In genomic region chr1:234710936-234711335, GRCh38 we compare ENCODE assay signal across 16 cellular contexts.
A peak's percentile ranks its signal among the peaks of the same experiment; 100 is the strongest.
DNase-seq lines count a peak whose midpoint lies in the region; ATAC-seq and TF ChIP-seq lines count a peak whose summit lies in the region.
"Had no signal": no experiment of that assay in that cellular context is flagged by ENCODE, and none has a peak within 500 bp of the region (broad histone marks: within the 10 kb centered on the region; RNA-seq: fewer than 3 reads in every experiment).

No MANE protein-coding gene starts in this region.

- H3K36me3 ChIP-seq in heart right ventricle (no peaks in the 10 kb centered on the region), right atrium auricular region (no peaks in the 10 kb centered on the region)

- intact Hi-C loops in heart right ventricle (cut with DNase I) (loop anchor here in 1 of 10 donors (5.0 kb wide), 1 partner anchor 94 kb away; no protein-coding TSS in a partner anchor), Right ventricle myocardium superior (cut with DNase I) (no loop called here)
- intact Hi-C loops in activated CD8-positive, alpha-beta T cell treated with anti-CD3 and anti-CD28 coated beads for 36 hours (cut with micrococcal nuclease) = no loop called here

- no peaks in the 10 kb centered on the region for H3K9me3 ChIP-seq in heart right ventricle
- H3K9me3 ChIP-seq in right atrium auricular region = no peaks in the 10 kb centered on the region

- CTCF ChIA-PET in activated CD8-positive, alpha-beta T cell treated with anti-CD3 and anti-CD28 coated beads for 36 hours (lab: Charles Lee) = interaction anchor here (1.1 kb wide), 1 partner anchor 372 kb away, joined by 3 read pairs; no protein-coding TSS in a partner anchor

- H3K9me3 Mint-ChIP-seq in progenitor cell of endocrine pancreas (ENCODE audit: low read depth) = peaks cover 3% of the 10 kb centered on the region
- H3K9me3 Mint-ChIP-seq in type B pancreatic cell = peaks cover 4% of the 10 kb centered on the region
- H3K9me3 Mint-ChIP-seq in activated CD8-positive, alpha-beta T cell treated with anti-CD3 and anti-CD28 coated beads for 36 hours = no peaks in the 10 kb centered on the region
- H3K9me3 Mint-ChIP-seq: H9 had no signal

- WGBS in heart right ventricle, 2 donors = 49 to 72% methylated on average over 5 of the region's 5 CpGs

- peak in 3 of 8 donors; percentile 29 to 65 (median 44) for ATAC-seq in heart right ventricle
- no peak for ATAC-seq in Right ventricle myocardium superior (ENCODE audit: poor library complexity)
- no peak for ATAC-seq in activated CD8-positive, alpha-beta T cell treated with anti-CD3 and anti-CD28 coated beads for 36 hours
- ATAC-seq in HG02642 (IDR thresholded peaks at IDR 0.05; ENCODE audit: poor library complexity, unreplicated experiment) = no peak

- H3K36me3 Mint-ChIP-seq in progenitor cell of endocrine pancreas (ENCODE audit: insufficient read depth) = no peaks in the 10 kb centered on the region
- H3K36me3 Mint-ChIP-seq in type B pancreatic cell = no peaks in the 10 kb centered on the region
- H3K36me3 Mint-ChIP-seq in activated CD8-positive, alpha-beta T cell treated with anti-CD3 and anti-CD28 coated beads for 36 hours (ENCODE audit: low read depth) = no peaks in the 10 kb centered on the region

- H3K4me1 Mint-ChIP-seq in progenitor cell of endocrine pancreas (ENCODE audit: low read depth) (peaks cover 40% of the 10 kb centered on the region), type B pancreatic cell (ENCODE audit: unreplicated experiment) (peaks cover 36% of the 10 kb centered on the region)
- H3K4me1 Mint-ChIP-seq in activated CD8-positive, alpha-beta T cell treated with anti-CD3 and anti-CD28 coated beads for 36 hours (ENCODE audit: low read depth) = peaks cover 10% of the 10 kb centered on the region
- H3K4me1 Mint-ChIP-seq: B cell, H9 had no signal

- DNase-seq in heart right ventricle (no peak), Right ventricle myocardium superior (no peak), right atrium auricular region (ENCODE audit: low spot score) (no peak), progenitor cell of endocrine pancreas (ENCODE audit: low spot score, unreplicated experiment) (no peak), type B pancreatic cell (ENCODE audit: extremely low spot score, unreplicated experiment) (peak; percentile 31), NCI-H1092 (lab: John Stamatoyannopoulos, UW) (no peak)
- DNase-seq in activated CD8-positive, alpha-beta T cell treated with anti-CD3 and anti-CD28 coated beads for 36 hours = no peak
- DNase-seq: COR-L47, GDM1, NCI-H1436 treated with DMSO at 0.1 percent for 48 hours, NCI-H2029, NCI-H345, NCI-H526 had no signal

- H3K4me3 ChIP-seq in heart right ventricle (no peak overlapping the region), right atrium auricular region (no peak overlapping the region)

- H3K27me3 ChIP-seq in heart right ventricle (no peaks in the 10 kb centered on the region), right atrium auricular region (no peaks in the 10 kb centered on the region)

- no peak for TF ChIP-seq CTCF in heart right ventricle (IDR thresholded peaks at IDR 0.05)
- TF ChIP-seq CTCF in right atrium auricular region (IDR thresholded peaks at IDR 0.05) = no peak
- no peak for TF ChIP-seq CTCF in progenitor cell of endocrine pancreas (IDR thresholded peaks at IDR 0.05; ENCODE audit: unreplicated experiment)
- no peak for TF ChIP-seq CTCF in type B pancreatic cell (conservative IDR thresholded peaks at IDR 0.05)
- TF ChIP-seq CTCF in activated CD8-positive, alpha-beta T cell treated with anti-CD3 and anti-CD28 coated beads for 36 hours (IDR thresholded peaks at IDR 0.05) = no peak

- H3K27me3 Mint-ChIP-seq in progenitor cell of endocrine pancreas = no peaks in the 10 kb centered on the region
- no peaks in the 10 kb centered on the region for H3K27me3 Mint-ChIP-seq in type B pancreatic cell
- no peaks in the 10 kb centered on the region for H3K27me3 Mint-ChIP-seq in activated CD8-positive, alpha-beta T cell treated with anti-CD3 and anti-CD28 coated beads for 36 hours
- H3K27me3 Mint-ChIP-seq: B cell had no signal

- H3K27ac ChIP-seq in heart right ventricle (peak overlapping the region in 6 of 10 donors; percentile 11 to 61 (median 38)), right atrium auricular region (peak overlapping the region; percentile 68 to 83)

- POLR2A ChIA-PET in activated CD8-positive, alpha-beta T cell treated with anti-CD3 and anti-CD28 coated beads for 36 hours (lab: Charles Lee) = interaction anchor here (1.3 kb wide), 1 partner anchor 111 kb away, joined by 3 read pairs; no protein-coding TSS in a partner anchor

- H3K4me1 ChIP-seq in heart right ventricle (peaks cover 0 to 27% (median 18%) of the 10 kb centered on the region in 9 donors), right atrium auricular region (peaks cover 0 to 19% of the 10 kb centered on the region in 2 donors)

- H3K4me3 Mint-ChIP-seq in progenitor cell of endocrine pancreas (ENCODE audit: low read depth) (no peak overlapping the region), type B pancreatic cell (no peak overlapping the region)
- H3K4me3 Mint-ChIP-seq in activated CD8-positive, alpha-beta T cell treated with anti-CD3 and anti-CD28 coated beads for 36 hours = no peak overlapping the region
- H3K4me3 Mint-ChIP-seq: B cell, H9 had no signal

- H3K27ac Mint-ChIP-seq in progenitor cell of endocrine pancreas (peak overlapping the region; percentile 52), type B pancreatic cell (peak overlapping the region; percentile 66)
- H3K27ac Mint-ChIP-seq in activated CD8-positive, alpha-beta T cell treated with anti-CD3 and anti-CD28 coated beads for 36 hours = no peak overlapping the region
- H3K27ac Mint-ChIP-seq: B cell, H9 had no signal
